20 cellular contexts compared by ENCODE assay signal in the genomic region with DNA sequence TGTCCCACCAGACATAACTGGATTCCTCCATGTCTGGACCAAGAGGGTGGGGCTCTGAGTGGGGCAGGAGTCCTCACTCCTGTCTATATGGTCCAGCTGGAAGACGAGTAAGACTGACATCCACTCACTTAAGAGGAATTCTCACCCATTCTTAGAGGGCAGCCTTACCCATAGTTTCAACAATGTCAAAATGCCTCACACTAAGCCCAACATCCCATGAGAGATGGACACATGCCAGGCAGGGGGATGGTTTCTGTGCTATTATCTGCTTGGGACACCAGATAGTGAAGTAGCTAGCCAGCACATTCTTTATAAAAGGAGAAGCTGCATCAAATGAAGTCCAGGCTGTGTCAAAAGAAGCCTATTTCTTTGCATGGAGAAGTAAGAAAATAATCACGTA.
"Had no signal": no experiment of that assay in that cellular context is flagged by ENCODE, and none has a peak within 500 bp of the region (broad histone marks: within the 10 kb centered on the region; RNA-seq: fewer than 3 reads in every experiment).

No MANE protein-coding gene starts in this region.

- DNase-seq: activated CD4-positive, alpha-beta T cell treated with anti-CD3 and anti-CD28 coated beads, Interleukin-2, amount 10 ng/mL, durations not matched to agents 7 days and 5 days; activated CD8-positive, alpha-beta memory T cell treated with anti-CD3 and anti-CD28 coated beads, Interleukin-2, amount 50 U/mL, for 4 hours; activated effector memory CD4-positive, alpha-beta T cell treated with anti-CD3 and anti-CD28 coated beads, Interleukin-2, amount 50 U/mL, for 16 hours; activated naive CD4-positive, alpha-beta T cell treated with anti-CD3 and anti-CD28 coated beads, Interleukin-2, amount 50 U/mL, for 16 hours; activated T-cell treated with anti-CD3 and anti-CD28 coated beads, Interleukin-2, amount 50 U/mL, for 4 hours; foreskin melanocyte; hypothalamus; islet precursor cell; lower lobe of right lung; occipital lobe; stimulated activated CD4-positive, alpha-beta T cell treated with anti-CD3 and anti-CD28 coated beads, Interleukin-2, amount 100 ng/mL, for 24 hours; stimulated activated naive CD8-positive, alpha-beta T cell treated with anti-CD3 and anti-CD28 coated beads, Interleukin-15, Interleukin-2, amounts not matched to agents 100 U/mL and 50 U/mL, for 24 hours; substantia nigra had no signal

- H3K4me3 Mint-ChIP-seq: activated CD4-positive, alpha-beta T cell treated with anti-CD3 and anti-CD28 coated beads, Interleukin-2, amount 10 ng/mL, durations not matched to agents 7 days and 5 days; activated T-cell treated with anti-CD3 and anti-CD28 coated beads, Interleukin-2, amount 50 U/mL, for 4 hours; T-helper 2 cell treated with Interferon-gamma antibody and Interleukin-4, amounts not matched to agents 5 μg/mL and 100 μg/mL, for 36 hours had no signal

- H3K27ac Mint-ChIP-seq: activated CD4-positive, alpha-beta T cell treated with anti-CD3 and anti-CD28 coated beads, Interleukin-2, amount 10 ng/mL, durations not matched to agents 7 days and 5 days; nephron; T-helper 2 cell treated with Interferon-gamma antibody and Interleukin-4, amounts not matched to agents 5 μg/mL and 100 μg/mL, for 36 hours had no signal

- H3K27ac ChIP-seq: ascending aorta, cardiac muscle cell, epithelial cell of prostate, lower lobe of right lung, tibial nerve, vagina had no signal

- H3K4me3 ChIP-seq: ascending aorta, cardiac muscle cell, lower lobe of right lung, tibial nerve, vagina had no signal

- H3K36me3 ChIP-seq: ascending aorta, cardiac muscle cell, lower lobe of right lung, tibial nerve, vagina had no signal

- H3K27me3 ChIP-seq: ascending aorta, cardiac muscle cell, tibial nerve, vagina had no signal

- H3K9me3 Mint-ChIP-seq: activated CD4-positive, alpha-beta T cell treated with anti-CD3 and anti-CD28 coated beads, Interleukin-2, amount 10 ng/mL, durations not matched to agents 7 days and 5 days; activated T-cell treated with anti-CD3 and anti-CD28 coated beads, Interleukin-2, amount 50 U/mL, for 4 hours; nephron; T-helper 2 cell treated with Interferon-gamma antibody and Interleukin-4, amounts not matched to agents 5 μg/mL and 100 μg/mL, for 36 hours had no signal

- H3K9me3 ChIP-seq: ascending aorta, lower lobe of right lung, tibial nerve, vagina had no signal
